2 cellular contexts compared by ENCODE assay signal in the genomic region with DNA sequence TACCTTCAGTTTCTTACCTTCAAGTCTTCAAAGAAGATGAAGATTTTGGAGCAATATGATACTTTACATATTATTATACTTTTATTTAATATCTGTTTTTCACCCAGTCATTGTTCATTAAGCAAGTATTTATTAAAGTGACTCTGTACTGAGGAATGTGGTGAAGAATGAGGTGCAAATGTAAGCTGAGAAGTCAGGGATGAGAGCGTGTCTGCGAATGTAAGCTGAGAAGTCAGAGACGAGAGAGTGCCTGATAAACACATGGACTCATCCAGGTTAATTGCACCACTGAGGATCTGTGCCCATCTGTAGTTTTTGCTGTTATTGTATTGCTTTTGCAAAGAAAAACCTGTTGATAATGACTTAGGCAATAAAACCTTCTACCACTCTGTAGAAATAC.
TF ChIP-seq lines count a peak whose summit lies in the region.

No MANE protein-coding gene starts in this region.

TF ChIP-seq in SK-N-SH treated with all-trans-retinoic acid at 6 μM for 48 hours, 23 proteins besides CTCF, POLR2A, EP300 and RAD21 (continued from another document):
- TF ChIP-seq, protein P1, sequence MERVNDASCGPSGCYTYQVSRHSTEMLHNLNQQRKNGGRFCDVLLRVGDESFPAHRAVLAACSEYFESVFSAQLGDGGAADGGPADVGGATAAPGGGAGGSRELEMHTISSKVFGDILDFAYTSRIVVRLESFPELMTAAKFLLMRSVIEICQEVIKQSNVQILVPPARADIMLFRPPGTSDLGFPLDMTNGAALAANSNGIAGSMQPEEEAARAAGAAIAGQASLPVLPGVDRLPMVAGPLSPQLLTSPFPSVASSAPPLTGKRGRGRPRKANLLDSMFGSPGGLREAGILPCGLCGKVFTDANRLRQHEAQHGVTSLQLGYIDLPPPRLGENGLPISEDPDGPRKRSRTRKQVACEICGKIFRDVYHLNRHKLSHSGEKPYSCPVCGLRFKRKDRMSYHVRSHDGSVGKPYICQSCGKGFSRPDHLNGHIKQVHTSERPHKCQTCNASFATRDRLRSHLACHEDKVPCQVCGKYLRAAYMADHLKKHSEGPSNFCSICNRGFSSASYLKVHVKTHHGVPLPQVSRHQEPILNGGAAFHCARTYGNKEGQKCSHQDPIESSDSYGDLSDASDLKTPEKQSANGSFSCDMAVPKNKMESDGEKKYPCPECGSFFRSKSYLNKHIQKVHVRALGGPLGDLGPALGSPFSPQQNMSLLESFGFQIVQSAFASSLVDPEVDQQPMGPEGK (CRISPR knock-in tag; IDR thresholded peaks at IDR 0.05; ENCODE audit: borderline replicate concordance) = no peak
- TF ChIP-seq TOX (CRISPR knock-in tag; IDR thresholded peaks at IDR 0.05; ENCODE audit: borderline replicate concordance) = no peak
TF ChIP-seq in SK-N-SH treated with all-trans-retinoic acid at 6 μM for 48 hours: peak in this region for 0.

TF ChIP-seq in SK-N-SH, 30 proteins besides CTCF, POLR2A, EP300 and RAD21 (continued from another document):
- TF ChIP-seq, protein P2, sequence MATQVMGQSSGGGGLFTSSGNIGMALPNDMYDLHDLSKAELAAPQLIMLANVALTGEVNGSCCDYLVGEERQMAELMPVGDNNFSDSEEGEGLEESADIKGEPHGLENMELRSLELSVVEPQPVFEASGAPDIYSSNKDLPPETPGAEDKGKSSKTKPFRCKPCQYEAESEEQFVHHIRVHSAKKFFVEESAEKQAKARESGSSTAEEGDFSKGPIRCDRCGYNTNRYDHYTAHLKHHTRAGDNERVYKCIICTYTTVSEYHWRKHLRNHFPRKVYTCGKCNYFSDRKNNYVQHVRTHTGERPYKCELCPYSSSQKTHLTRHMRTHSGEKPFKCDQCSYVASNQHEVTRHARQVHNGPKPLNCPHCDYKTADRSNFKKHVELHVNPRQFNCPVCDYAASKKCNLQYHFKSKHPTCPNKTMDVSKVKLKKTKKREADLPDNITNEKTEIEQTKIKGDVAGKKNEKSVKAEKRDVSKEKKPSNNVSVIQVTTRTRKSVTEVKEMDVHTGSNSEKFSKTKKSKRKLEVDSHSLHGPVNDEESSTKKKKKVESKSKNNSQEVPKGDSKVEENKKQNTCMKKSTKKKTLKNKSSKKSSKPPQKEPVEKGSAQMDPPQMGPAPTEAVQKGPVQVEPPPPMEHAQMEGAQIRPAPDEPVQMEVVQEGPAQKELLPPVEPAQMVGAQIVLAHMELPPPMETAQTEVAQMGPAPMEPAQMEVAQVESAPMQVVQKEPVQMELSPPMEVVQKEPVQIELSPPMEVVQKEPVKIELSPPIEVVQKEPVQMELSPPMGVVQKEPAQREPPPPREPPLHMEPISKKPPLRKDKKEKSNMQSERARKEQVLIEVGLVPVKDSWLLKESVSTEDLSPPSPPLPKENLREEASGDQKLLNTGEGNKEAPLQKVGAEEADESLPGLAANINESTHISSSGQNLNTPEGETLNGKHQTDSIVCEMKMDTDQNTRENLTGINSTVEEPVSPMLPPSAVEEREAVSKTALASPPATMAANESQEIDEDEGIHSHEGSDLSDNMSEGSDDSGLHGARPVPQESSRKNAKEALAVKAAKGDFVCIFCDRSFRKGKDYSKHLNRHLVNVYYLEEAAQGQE (IDR thresholded peaks at IDR 0.05; ENCODE audit: low read depth, low read length) = no peak
- TF ChIP-seq TAF1 (IDR thresholded peaks at IDR 0.05; ENCODE audit: borderline replicate concordance, low read depth, low read length) = no peak
- no peak for TF ChIP-seq SIN3A (IDR thresholded peaks at IDR 0.05; ENCODE audit: borderline replicate concordance, low read depth, low read length)
- TF ChIP-seq FOXJ3 (CRISPR knock-in tag; IDR thresholded peaks at IDR 0.05) = no peak
- no peak for TF ChIP-seq JUND (IDR thresholded peaks at IDR 0.05)
- no peak for TF ChIP-seq EZH2phosphoT487 (IDR thresholded peaks at IDR 0.05; ENCODE audit: borderline replicate concordance, low read depth)
- no peak for TF ChIP-seq POLR2AphosphoS5 (IDR thresholded peaks at IDR 0.05; ENCODE audit: low read depth, low read length)
- no peak for TF ChIP-seq TCF12 (IDR thresholded peaks at IDR 0.05)
- TF ChIP-seq, protein P3, sequence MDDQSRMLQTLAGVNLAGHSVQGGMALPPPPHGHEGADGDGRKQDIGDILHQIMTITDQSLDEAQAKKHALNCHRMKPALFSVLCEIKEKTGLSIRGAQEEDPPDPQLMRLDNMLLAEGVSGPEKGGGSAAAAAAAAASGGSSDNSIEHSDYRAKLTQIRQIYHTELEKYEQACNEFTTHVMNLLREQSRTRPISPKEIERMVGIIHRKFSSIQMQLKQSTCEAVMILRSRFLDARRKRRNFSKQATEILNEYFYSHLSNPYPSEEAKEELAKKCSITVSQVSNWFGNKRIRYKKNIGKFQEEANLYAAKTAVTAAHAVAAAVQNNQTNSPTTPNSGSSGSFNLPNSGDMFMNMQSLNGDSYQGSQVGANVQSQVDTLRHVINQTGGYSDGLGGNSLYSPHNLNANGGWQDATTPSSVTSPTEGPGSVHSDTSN (IDR thresholded peaks at IDR 0.05) = no peak
- TF ChIP-seq, protein P4, sequence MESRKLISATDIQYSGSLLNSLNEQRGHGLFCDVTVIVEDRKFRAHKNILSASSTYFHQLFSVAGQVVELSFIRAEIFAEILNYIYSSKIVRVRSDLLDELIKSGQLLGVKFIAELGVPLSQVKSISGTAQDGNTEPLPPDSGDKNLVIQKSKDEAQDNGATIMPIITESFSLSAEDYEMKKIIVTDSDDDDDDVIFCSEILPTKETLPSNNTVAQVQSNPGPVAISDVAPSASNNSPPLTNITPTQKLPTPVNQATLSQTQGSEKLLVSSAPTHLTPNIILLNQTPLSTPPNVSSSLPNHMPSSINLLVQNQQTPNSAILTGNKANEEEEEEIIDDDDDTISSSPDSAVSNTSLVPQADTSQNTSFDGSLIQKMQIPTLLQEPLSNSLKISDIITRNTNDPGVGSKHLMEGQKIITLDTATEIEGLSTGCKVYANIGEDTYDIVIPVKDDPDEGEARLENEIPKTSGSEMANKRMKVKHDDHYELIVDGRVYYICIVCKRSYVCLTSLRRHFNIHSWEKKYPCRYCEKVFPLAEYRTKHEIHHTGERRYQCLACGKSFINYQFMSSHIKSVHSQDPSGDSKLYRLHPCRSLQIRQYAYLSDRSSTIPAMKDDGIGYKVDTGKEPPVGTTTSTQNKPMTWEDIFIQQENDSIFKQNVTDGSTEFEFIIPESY (IDR thresholded peaks at IDR 0.05; ENCODE audit: borderline replicate concordance, low read depth) = no peak
